Comparison of ENCODE assay signal across 8 cellular contexts in genomic region chr21:33947451-33948095, GRCh38. TPM values are rescaled to one million over a fixed set of nuclear protein-coding genes. Genes with fewer than 3 reads are reported as not detected.
DNase-seq lines count a peak whose midpoint lies in the region; ATAC-seq and TF ChIP-seq lines count a peak whose summit lies in the region.

No MANE protein-coding gene starts in this region.

- no peak overlapping the region for H3K4me3 ChIP-seq in cardiac muscle cell
- peak overlapping the region; percentile 33 for H3K4me3 ChIP-seq in psoas muscle

- peak; percentile 84 for DNase-seq in DMS153 treated with DMSO at 0.1 percent for 48 hours (lab: John Stamatoyannopoulos, UW; ENCODE audit: unreplicated experiment)
- peak; percentile 70 for DNase-seq in activated naive CD8-positive, alpha-beta T cell treated with anti-CD3 and anti-CD28 coated beads, Interleukin-2, amount 10 ng/mL, durations not matched to agents 7 days and 5 days
- DNase-seq in cardiac muscle cell (ENCODE audit: low read depth in 1 of 2, low spot score in 1 of 2), result peak; percentile 78 to 96
- DNase-seq in psoas muscle, result peak; percentile 77 to 81
- DNase-seq in ureter (ENCODE audit: low spot score), result peak; percentile 84

- TF ChIP-seq CTCF in cardiac muscle cell (IDR thresholded peaks at IDR 0.05; ENCODE audit: low read depth, low read length) (no peak), psoas muscle (IDR thresholded peaks at IDR 0.05) (no peak)

- peaks cover 2% of the 10 kb centered on the region for H3K9me3 Mint-ChIP-seq in activated naive CD8-positive, alpha-beta T cell treated with anti-CD3 and anti-CD28 coated beads, Interleukin-2, amount 10 ng/mL, durations not matched to agents 7 days and 5 days

- intact Hi-C loops in psoas muscle (cut with DNase I), result loop anchor here in 1 of 2 donors (10.0 kb wide), 1 partner anchor 127 kb away; the partner anchor contains the start of genes MRPS6 and SLC5A3

- H3K4me1 ChIP-seq in cardiac muscle cell (ENCODE audit: low read depth), result peaks cover 14% of the 10 kb centered on the region
- peaks cover 13% of the 10 kb centered on the region for H3K4me1 ChIP-seq in psoas muscle

- H3K36me3 Mint-ChIP-seq in activated naive CD8-positive, alpha-beta T cell treated with anti-CD3 and anti-CD28 coated beads, Interleukin-2, amount 10 ng/mL, durations not matched to agents 7 days and 5 days, result peaks cover 37% of the 10 kb centered on the region

- H3K27ac ChIP-seq in cardiac muscle cell (peak overlapping the region; percentile 82), psoas muscle (peak overlapping the region; percentile 78)

- peak; percentile 74; the same call in 1 of the 2 replicates for TF ChIP-seq EP300 in Ishikawa (IDR thresholded peaks at IDR 0.05; ENCODE audit: borderline replicate concordance)

- H3K27me3 Mint-ChIP-seq in activated naive CD8-positive, alpha-beta T cell treated with anti-CD3 and anti-CD28 coated beads, Interleukin-2, amount 10 ng/mL, durations not matched to agents 7 days and 5 days, result no peaks in the 10 kb centered on the region

- no peaks in the 10 kb centered on the region for H3K36me3 ChIP-seq in cardiac muscle cell
- no peaks in the 10 kb centered on the region for H3K36me3 ChIP-seq in psoas muscle (ENCODE audit: insufficient read depth in 1 of 2, low read depth in 1 of 2)

- H3K27me3 ChIP-seq in cardiac muscle cell (no peaks in the 10 kb centered on the region), psoas muscle (ENCODE audit: insufficient read depth in 3 of 3, low read length in 2 of 3) (no peaks in the 10 kb centered on the region)

- H3K4me3 Mint-ChIP-seq in activated naive CD8-positive, alpha-beta T cell treated with anti-CD3 and anti-CD28 coated beads, Interleukin-2, amount 10 ng/mL, durations not matched to agents 7 days and 5 days, result peak overlapping the region; percentile 76

- H3K4me1 Mint-ChIP-seq in activated naive CD8-positive, alpha-beta T cell treated with anti-CD3 and anti-CD28 coated beads, Interleukin-2, amount 10 ng/mL, durations not matched to agents 7 days and 5 days, result peaks cover 55% of the 10 kb centered on the region

- no peak for TF ChIP-seq RAD21 in Ishikawa (IDR thresholded peaks at IDR 0.05; ENCODE audit: low read depth)

- 33 to 38% (median 34%) methylated on average over 9 of the region's 9 CpGs for WGBS in psoas muscle, 3 donors

- H3K27ac Mint-ChIP-seq in activated naive CD8-positive, alpha-beta T cell treated with anti-CD3 and anti-CD28 coated beads, Interleukin-2, amount 10 ng/mL, durations not matched to agents 7 days and 5 days, result peak overlapping the region; percentile 98

- H3K9me3 ChIP-seq in cardiac muscle cell (ENCODE audit: low read depth), result peaks cover 2% of the 10 kb centered on the region
- no peaks in the 10 kb centered on the region for H3K9me3 ChIP-seq in psoas muscle

- ATAC-seq in GM21723 (IDR thresholded peaks at IDR 0.05; ENCODE audit: unreplicated experiment), result peak; percentile 67
- ATAC-seq in SK-N-SH treated with all-trans-retinoic acid at 6 μM for 48 hours, result peak; percentile 99
- peak; percentile 65 for ATAC-seq in activated naive CD8-positive, alpha-beta T cell treated with anti-CD3 and anti-CD28 coated beads, Interleukin-2, amount 10 ng/mL, durations not matched to agents 7 days and 5 days (ENCODE audit: low read depth)
- peak; percentile 91 to 97 (median 94) for ATAC-seq in psoas muscle

- POLR2A ChIA-PET in activated naive CD8-positive, alpha-beta T cell treated with anti-CD3 and anti-CD28 coated beads, Interleukin-2, amount 10 ng/mL, durations not matched to agents 7 days and 5 days (lab: Charles Lee), result interaction anchor here (0.6 to 4.1 kb wide), 19 partner anchors 10 to 691 kb away, joined by 3 to 121 read pairs (median 9); partner anchors contain the start of genes MRPS6 and SLC5A3

TF ChIP-seq in Ishikawa, 13 proteins besides CTCF, POLR2A, EP300 and RAD21 (continues in another document):
- no peak for TF ChIP-seq CREB1 (IDR thresholded peaks at IDR 0.05; ENCODE audit: low read depth)
- TF ChIP-seq TAF1 (IDR thresholded peaks at IDR 0.05; ENCODE audit: low read depth), result no peak
- no peak; the same call in 1 of the 2 replicates for TF ChIP-seq YY1 (IDR thresholded peaks at IDR 0.05; ENCODE audit: low read depth)
- TF ChIP-seq, protein P1, sequence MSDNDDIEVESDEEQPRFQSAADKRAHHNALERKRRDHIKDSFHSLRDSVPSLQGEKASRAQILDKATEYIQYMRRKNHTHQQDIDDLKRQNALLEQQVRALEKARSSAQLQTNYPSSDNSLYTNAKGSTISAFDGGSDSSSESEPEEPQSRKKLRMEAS (IDR thresholded peaks at IDR 0.05), result peak; percentile 80
- TF ChIP-seq TEAD4 (IDR thresholded peaks at IDR 0.05), result peak; percentile 85
- TF ChIP-seq FOXM1 (IDR thresholded peaks at IDR 0.05; ENCODE audit: borderline replicate concordance, low read depth), result peak; percentile 44; the same call in 1 of the 2 replicates
- no peak for TF ChIP-seq ZBTB7A (IDR thresholded peaks at IDR 0.05; ENCODE audit: low read depth)
- no peak for TF ChIP-seq REST (IDR thresholded peaks at IDR 0.05; ENCODE audit: low read depth)

TF ChIP-seq in SK-N-SH treated with all-trans-retinoic acid at 6 μM for 48 hours, 23 proteins besides CTCF, POLR2A, EP300 and RAD21:
- TF ChIP-seq, protein P2, sequence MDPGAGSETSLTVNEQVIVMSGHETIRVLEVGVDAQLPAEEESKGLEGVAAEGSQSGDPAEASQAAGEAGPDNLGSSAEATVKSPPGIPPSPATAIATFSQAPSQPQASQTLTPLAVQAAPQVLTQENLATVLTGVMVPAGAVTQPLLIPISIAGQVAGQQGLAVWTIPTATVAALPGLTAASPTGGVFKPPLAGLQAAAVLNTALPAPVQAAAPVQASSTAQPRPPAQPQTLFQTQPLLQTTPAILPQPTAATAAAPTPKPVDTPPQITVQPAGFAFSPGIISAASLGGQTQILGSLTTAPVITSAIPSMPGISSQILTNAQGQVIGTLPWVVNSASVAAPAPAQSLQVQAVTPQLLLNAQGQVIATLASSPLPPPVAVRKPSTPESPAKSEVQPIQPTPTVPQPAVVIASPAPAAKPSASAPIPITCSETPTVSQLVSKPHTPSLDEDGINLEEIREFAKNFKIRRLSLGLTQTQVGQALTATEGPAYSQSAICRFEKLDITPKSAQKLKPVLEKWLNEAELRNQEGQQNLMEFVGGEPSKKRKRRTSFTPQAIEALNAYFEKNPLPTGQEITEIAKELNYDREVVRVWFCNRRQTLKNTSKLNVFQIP (CRISPR knock-in tag; IDR thresholded peaks at IDR 0.05; ENCODE audit: borderline replicate concordance, low read depth), result no peak
- TF ChIP-seq ZC3H10 (CRISPR knock-in tag; IDR thresholded peaks at IDR 0.05), result no peak
- TF ChIP-seq RARB (CRISPR knock-in tag; IDR thresholded peaks at IDR 0.05), result no peak
- no peak for TF ChIP-seq BACH2 (CRISPR knock-in tag; IDR thresholded peaks at IDR 0.05; ENCODE audit: borderline replicate concordance)
- no peak for TF ChIP-seq OSR1 (CRISPR knock-in tag; IDR thresholded peaks at IDR 0.05)
- no peak for TF ChIP-seq ZNF8 (CRISPR knock-in tag; IDR thresholded peaks at IDR 0.05)
- no peak for TF ChIP-seq CSDC2 (CRISPR knock-in tag; IDR thresholded peaks at IDR 0.05)
- no peak for TF ChIP-seq CREB5 (CRISPR knock-in tag; IDR thresholded peaks at IDR 0.05; ENCODE audit: low read depth)
- TF ChIP-seq TCF4 (CRISPR knock-in tag; IDR thresholded peaks at IDR 0.05; ENCODE audit: borderline replicate concordance), result no peak
- TF ChIP-seq, protein P3, sequence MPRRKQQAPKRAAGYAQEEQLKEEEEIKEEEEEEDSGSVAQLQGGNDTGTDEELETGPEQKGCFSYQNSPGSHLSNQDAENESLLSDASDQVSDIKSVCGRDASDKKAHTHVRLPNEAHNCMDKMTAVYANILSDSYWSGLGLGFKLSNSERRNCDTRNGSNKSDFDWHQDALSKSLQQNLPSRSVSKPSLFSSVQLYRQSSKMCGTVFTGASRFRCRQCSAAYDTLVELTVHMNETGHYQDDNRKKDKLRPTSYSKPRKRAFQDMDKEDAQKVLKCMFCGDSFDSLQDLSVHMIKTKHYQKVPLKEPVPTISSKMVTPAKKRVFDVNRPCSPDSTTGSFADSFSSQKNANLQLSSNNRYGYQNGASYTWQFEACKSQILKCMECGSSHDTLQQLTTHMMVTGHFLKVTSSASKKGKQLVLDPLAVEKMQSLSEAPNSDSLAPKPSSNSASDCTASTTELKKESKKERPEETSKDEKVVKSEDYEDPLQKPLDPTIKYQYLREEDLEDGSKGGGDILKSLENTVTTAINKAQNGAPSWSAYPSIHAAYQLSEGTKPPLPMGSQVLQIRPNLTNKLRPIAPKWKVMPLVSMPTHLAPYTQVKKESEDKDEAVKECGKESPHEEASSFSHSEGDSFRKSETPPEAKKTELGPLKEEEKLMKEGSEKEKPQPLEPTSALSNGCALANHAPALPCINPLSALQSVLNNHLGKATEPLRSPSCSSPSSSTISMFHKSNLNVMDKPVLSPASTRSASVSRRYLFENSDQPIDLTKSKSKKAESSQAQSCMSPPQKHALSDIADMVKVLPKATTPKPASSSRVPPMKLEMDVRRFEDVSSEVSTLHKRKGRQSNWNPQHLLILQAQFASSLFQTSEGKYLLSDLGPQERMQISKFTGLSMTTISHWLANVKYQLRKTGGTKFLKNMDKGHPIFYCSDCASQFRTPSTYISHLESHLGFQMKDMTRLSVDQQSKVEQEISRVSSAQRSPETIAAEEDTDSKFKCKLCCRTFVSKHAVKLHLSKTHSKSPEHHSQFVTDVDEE (CRISPR knock-in tag; IDR thresholded peaks at IDR 0.05), result no peak
- TF ChIP-seq ZFP30 (CRISPR knock-in tag; IDR thresholded peaks at IDR 0.05), result no peak
- TF ChIP-seq PPARA (CRISPR knock-in tag; IDR thresholded peaks at IDR 0.05; ENCODE audit: borderline replicate concordance), result no peak
- TF ChIP-seq ARNTL (CRISPR knock-in tag; IDR thresholded peaks at IDR 0.05; ENCODE audit: borderline replicate concordance, low read depth), result no peak

RNA-seq across cellular contexts. Expression of gene ATP5PO, which starts 32.0 kb away (rescaled TPM):
- total RNA-seq in activated naive CD8-positive, alpha-beta T cell treated with anti-CD3 and anti-CD28 coated beads, Interleukin-2, amount 10 ng/mL, durations not matched to agents 7 days and 5 days, result 100 to 1,000 TPM; 167 TPM
- total RNA-seq in cardiac muscle cell (251 and 646 TPM in 2 replicates), psoas muscle (100 to 1,000 TPM; 294 to 473 (median 332) TPM), ureter (188 TPM)
- polyA plus RNA-seq in cardiac muscle cell (808 and 1,053 TPM in 2 replicates), psoas muscle (100 to 1,000 TPM; 521 to 680 (median 593) TPM)
